Comparison of ENCODE assay signal across 11 cellular contexts in the genomic region with DNA sequence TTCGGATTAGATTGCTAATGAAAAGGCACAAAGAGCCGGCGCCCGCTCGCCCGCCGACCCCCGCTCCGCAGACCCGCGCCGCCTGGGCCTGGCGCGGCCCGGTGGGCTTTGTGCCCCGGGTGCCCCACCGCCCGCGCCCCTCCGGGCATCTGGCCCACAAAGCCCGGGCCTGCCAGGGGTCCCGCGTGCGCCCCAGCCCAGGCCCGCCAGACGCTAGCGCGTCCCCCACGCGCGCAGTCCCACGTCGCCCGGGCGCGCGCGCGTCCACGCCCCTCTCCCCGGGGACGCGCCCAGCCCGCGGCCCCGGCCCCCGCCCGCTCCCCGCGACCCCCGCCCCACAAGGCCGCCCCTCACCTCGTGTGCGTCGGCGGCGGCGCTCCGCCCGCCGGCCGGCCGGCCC. TPM values are rescaled to one million over a fixed set of nuclear protein-coding genes. Genes with fewer than 3 reads are reported as not detected.
DNase-seq lines count a peak whose midpoint lies in the region; ATAC-seq and TF ChIP-seq lines count a peak whose summit lies in the region.
"Not testable (repeated sequence)": the region's sequence is repeated elsewhere in the genome, so short reads cannot be mapped to it uniquely, and the experiment has no call there.
"Had no signal": no experiment of that assay in that cellular context is flagged by ENCODE, and none has a peak within 500 bp of the region (broad histone marks: within the 10 kb centered on the region; RNA-seq: fewer than 3 reads in every experiment).

No MANE protein-coding gene starts in this region.

- ATAC-seq in CD4-positive, CD25-positive, alpha-beta regulatory T cell (ENCODE audit: low read depth in 2 of 2) = peak; percentile 23 to 28
- ATAC-seq in GM19025 (IDR thresholded peaks at IDR 0.05; ENCODE audit: low read depth, unreplicated experiment) = peak; percentile 25
- ATAC-seq in GM21515 (IDR thresholded peaks at IDR 0.05; ENCODE audit: unreplicated experiment) = peak; percentile 29
- ATAC-seq in HG02798 (IDR thresholded peaks at IDR 0.05; ENCODE audit: poor library complexity, unreplicated experiment) = peak; percentile 43
- peak; percentile 30 for ATAC-seq in HG03108 (IDR thresholded peaks at IDR 0.05; ENCODE audit: unreplicated experiment)
- peak; percentile 22 to 32 (median 29) for ATAC-seq in T-cell (replicated peaks in 1 of 4)
- ATAC-seq in activated naive CD8-positive, alpha-beta T cell treated with anti-CD3 and anti-CD28 coated beads, Interleukin-2, amount 10 ng/mL, durations not matched to agents 7 days and 5 days (ENCODE audit: low read depth) = peak; percentile 46
- peak; percentile 26 to 45 (median 29) for ATAC-seq in natural killer cell

- intact Hi-C loops in natural killer cell (cut with micrococcal nuclease) = not testable (repeated sequence)

- H3K36me3 ChIP-seq in CD4-positive, CD25-positive, alpha-beta regulatory T cell (ENCODE audit: control insufficient read depth, insufficient read depth, low read length) = not testable (repeated sequence)

- not testable (repeated sequence) for H3K27me3 ChIP-seq in CD4-positive, CD25-positive, alpha-beta regulatory T cell (ENCODE audit: control insufficient read depth, insufficient read depth, low read length)

- not testable (repeated sequence) for H3K9me3 Mint-ChIP-seq in CD4-positive, CD25-positive, alpha-beta regulatory T cell; T-cell; activated naive CD8-positive, alpha-beta T cell treated with anti-CD3 and anti-CD28 coated beads, Interleukin-2, amount 10 ng/mL, durations not matched to agents 7 days and 5 days; natural killer cell

- not testable (repeated sequence) for H3K4me1 ChIP-seq in CD4-positive, CD25-positive, alpha-beta regulatory T cell (ENCODE audit: control insufficient read depth, insufficient read depth, low read length, poor library complexity, severe bottlenecking)

- TF ChIP-seq CTCF in natural killer cell (IDR thresholded peaks at IDR 0.05) = not testable (repeated sequence)

- not testable (repeated sequence) for H3K27ac Mint-ChIP-seq in CD4-positive, CD25-positive, alpha-beta regulatory T cell; T-cell; activated naive CD8-positive, alpha-beta T cell treated with anti-CD3 and anti-CD28 coated beads, Interleukin-2, amount 10 ng/mL, durations not matched to agents 7 days and 5 days; natural killer cell

- H3K4me1 Mint-ChIP-seq in CD4-positive, CD25-positive, alpha-beta regulatory T cell; T-cell; activated naive CD8-positive, alpha-beta T cell treated with anti-CD3 and anti-CD28 coated beads, Interleukin-2, amount 10 ng/mL, durations not matched to agents 7 days and 5 days; natural killer cell: not testable (repeated sequence)

- H3K27me3 Mint-ChIP-seq in CD4-positive, CD25-positive, alpha-beta regulatory T cell; T-cell; activated naive CD8-positive, alpha-beta T cell treated with anti-CD3 and anti-CD28 coated beads, Interleukin-2, amount 10 ng/mL, durations not matched to agents 7 days and 5 days; natural killer cell (ENCODE audit: low read depth in 2 of 2): not testable (repeated sequence)

- H3K9me3 ChIP-seq in CD4-positive, CD25-positive, alpha-beta regulatory T cell (ENCODE audit: control insufficient read depth in 2 of 2, low read length in 2 of 2) = not testable (repeated sequence)

- CTCF ChIA-PET in T-cell (lab: Charles Lee) = not testable (repeated sequence)

- H3K4me3 ChIP-seq in CD4-positive, CD25-positive, alpha-beta regulatory T cell (ENCODE audit: low read depth, low read length) = not testable (repeated sequence)

- POLR2A ChIA-PET in T-cell (lab: Charles Lee); activated naive CD8-positive, alpha-beta T cell treated with anti-CD3 and anti-CD28 coated beads, Interleukin-2, amount 10 ng/mL, durations not matched to agents 7 days and 5 days (lab: Charles Lee): not testable (repeated sequence)

- DNase-seq in CD4-positive, CD25-positive, alpha-beta regulatory T cell; activated naive CD8-positive, alpha-beta T cell treated with anti-CD3 and anti-CD28 coated beads, Interleukin-2, amount 10 ng/mL, durations not matched to agents 7 days and 5 days; natural killer cell: not testable (repeated sequence)
- DNase-seq in T-cell = peak in 3 of 34 experiments; percentile 0 to 6 (median 4)

- H3K36me3 Mint-ChIP-seq in CD4-positive, CD25-positive, alpha-beta regulatory T cell; T-cell; activated naive CD8-positive, alpha-beta T cell treated with anti-CD3 and anti-CD28 coated beads, Interleukin-2, amount 10 ng/mL, durations not matched to agents 7 days and 5 days; natural killer cell: not testable (repeated sequence)

- not testable (repeated sequence) for H3K27ac ChIP-seq in CD4-positive, CD25-positive, alpha-beta regulatory T cell (ENCODE audit: insufficient read depth, low read length, poor library complexity, severe bottlenecking)

- not testable (repeated sequence) for H3K4me3 Mint-ChIP-seq in CD4-positive, CD25-positive, alpha-beta regulatory T cell; T-cell; activated naive CD8-positive, alpha-beta T cell treated with anti-CD3 and anti-CD28 coated beads, Interleukin-2, amount 10 ng/mL, durations not matched to agents 7 days and 5 days; natural killer cell

RNA-seq across cellular contexts. Expression of a gene that starts 34.3 kb away (rescaled TPM):
- total RNA-seq in CD4-positive, CD25-positive, alpha-beta regulatory T cell = 0.47 TPM
- polyA plus RNA-seq in CD4-positive, CD25-positive, alpha-beta regulatory T cell = under 1 TPM in 3 of 4 donors, not detected in 1; 0.38 to 0.87 (median 0.52) TPM
- total RNA-seq in T-cell (1 to 10 TPM in 3 of 5 donors, not detected in 2; 2.8 to 4.7 (median 3.9) TPM), natural killer cell (1 to 10 TPM in 1 of 3 donors, under 1 TPM in 2; 0.35 to 1.0 (median 0.38) TPM)
- 1 to 10 TPM; 1.0 to 1.1 TPM for total RNA-seq in activated naive CD8-positive, alpha-beta T cell treated with anti-CD3 and anti-CD28 coated beads, Interleukin-2, amount 10 ng/mL, durations not matched to agents 7 days and 5 days
- total RNA-seq: glomerular endothelial cell, myocyte had no signal
- polyA plus RNA-seq: HepG2 had no signal

RNA-seq across cellular contexts. Expression of a gene that starts 49.8 kb away (rescaled TPM):
- total RNA-seq in CD4-positive, CD25-positive, alpha-beta regulatory T cell = 4.1 TPM
- 1 to 10 TPM in 3 of 4 donors, under 1 TPM in 1; 0.72 to 2.7 (median 1.3) TPM for polyA plus RNA-seq in CD4-positive, CD25-positive, alpha-beta regulatory T cell
- total RNA-seq in T-cell = 10 to 100 TPM in 1 of 5 donors, 1 to 10 TPM in 4; 2.6 to 10.3 (median 5.4) TPM
- 1 to 10 TPM; 5.1 to 5.4 TPM for total RNA-seq in activated naive CD8-positive, alpha-beta T cell treated with anti-CD3 and anti-CD28 coated beads, Interleukin-2, amount 10 ng/mL, durations not matched to agents 7 days and 5 days
- 1 to 10 TPM; 2.1 to 3.4 (median 3.2) TPM for total RNA-seq in natural killer cell

RNA-seq across cellular contexts. Expression of a gene that starts 50.5 kb away (rescaled TPM):
- 33.7 TPM for total RNA-seq in CD4-positive, CD25-positive, alpha-beta regulatory T cell
- 100 to 1,000 TPM in 3 of 4 donors, 10 to 100 TPM in 1; 98.4 to 124 (median 110) TPM for polyA plus RNA-seq in CD4-positive, CD25-positive, alpha-beta regulatory T cell
- total RNA-seq in T-cell (10 to 100 TPM; 28.4 to 38.7 (median 34.3) TPM), natural killer cell (10 to 100 TPM; 30.7 to 39.8 (median 39.7) TPM)
- total RNA-seq in activated naive CD8-positive, alpha-beta T cell treated with anti-CD3 and anti-CD28 coated beads, Interleukin-2, amount 10 ng/mL, durations not matched to agents 7 days and 5 days = 10 to 100 TPM; 49.3 to 51.5 TPM
